ENCODE assay signal across 8 cellular contexts in the genomic region with DNA sequence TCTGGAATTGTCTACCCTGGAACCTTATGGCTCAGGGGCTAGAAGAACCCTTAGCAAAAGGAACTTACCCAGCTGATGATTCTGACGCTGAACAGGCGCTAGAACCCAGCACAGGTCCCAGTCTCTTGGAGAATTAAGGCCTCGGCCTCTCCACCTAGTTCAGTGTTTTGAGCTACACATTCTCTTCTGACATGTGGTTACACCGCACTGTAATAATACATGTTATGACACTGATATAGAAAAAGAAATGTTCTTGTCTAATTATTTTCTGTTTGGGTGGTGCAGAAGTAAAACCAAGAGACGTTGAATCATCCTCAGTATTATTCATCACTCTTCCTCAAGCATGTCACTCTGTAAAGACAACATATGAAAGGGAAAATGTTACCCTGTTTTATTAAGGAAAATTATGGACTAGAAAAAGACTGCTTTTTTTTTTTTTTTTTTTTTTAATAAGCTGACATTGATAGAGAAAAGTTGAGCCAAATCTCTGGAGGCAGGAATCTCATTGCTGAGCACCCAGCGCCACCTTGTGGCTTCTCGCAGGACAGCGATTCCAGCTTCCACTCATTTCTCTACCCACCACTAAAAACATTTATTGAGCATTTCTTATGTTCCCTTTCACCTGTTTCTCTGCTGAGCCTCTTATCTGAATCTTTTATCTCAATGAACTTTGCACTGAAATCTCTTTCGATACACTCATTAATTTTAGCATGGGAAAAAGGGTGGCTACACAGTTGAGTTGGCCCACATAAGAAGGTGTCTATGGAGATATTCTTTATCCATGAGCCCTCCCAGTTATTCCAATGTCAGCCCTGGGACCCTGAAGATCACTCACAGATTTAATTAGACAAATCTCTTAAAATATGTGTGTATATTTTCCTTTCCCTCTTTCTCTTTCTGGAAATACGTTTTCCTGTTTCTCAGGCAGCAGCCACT. TPM values are rescaled to one million over a fixed set of nuclear protein-coding genes. Genes with fewer than 3 reads are reported as not detected.
DNase-seq lines count a peak whose midpoint lies in the region; ATAC-seq and TF ChIP-seq lines count a peak whose summit lies in the region.

No MANE protein-coding gene starts in this region.

- H3K36me3 ChIP-seq in BE2C: no peaks in the 10 kb centered on the region

- no peak overlapping the region for H3K4me3 ChIP-seq in BE2C (ENCODE audit: low read depth, low read length)

- ATAC-seq in GM18861 (IDR thresholded peaks at IDR 0.05; ENCODE audit: unreplicated experiment) (peak; percentile 45), HG03175 (IDR thresholded peaks at IDR 0.05; ENCODE audit: unreplicated experiment) (peak; percentile 57), HG03521 (IDR thresholded peaks at IDR 0.05; ENCODE audit: unreplicated experiment) (no peak)

- H3K27me3 Mint-ChIP-seq in progenitor cell of endocrine pancreas: peaks cover 14% of the 10 kb centered on the region

- H3K27me3 ChIP-seq in BE2C: no peaks in the 10 kb centered on the region

- no peaks in the 10 kb centered on the region for H3K9me3 ChIP-seq in BE2C

- TF ChIP-seq CTCF in BE2C (IDR thresholded peaks at IDR 0.05; ENCODE audit: low read depth, low read length) (peak; percentile 76), progenitor cell of endocrine pancreas (IDR thresholded peaks at IDR 0.05; ENCODE audit: unreplicated experiment) (peak; percentile 89)

- H3K9me3 Mint-ChIP-seq in progenitor cell of endocrine pancreas (ENCODE audit: low read depth): no peaks in the 10 kb centered on the region

- H3K27ac Mint-ChIP-seq in progenitor cell of endocrine pancreas: no peak overlapping the region

- DNase-seq in BE2C: peak; percentile 58
- DNase-seq in NOMO-1 treated with DMSO at 0.1 percent for 48 hours (lab: John Stamatoyannopoulos, UW; ENCODE audit: unreplicated experiment): peak; percentile 50
- DNase-seq in activated T-cell treated with anti-CD3 and anti-CD28 coated beads, Interleukin-2, amount 50 U/mL, for 48 hours: peak; percentile 64 to 65
- DNase-seq in glomerular visceral epithelial cell (ENCODE audit: extremely low spot score): peak; percentile 58
- DNase-seq in progenitor cell of endocrine pancreas (ENCODE audit: low spot score, unreplicated experiment): peak; percentile 48

- H3K4me3 Mint-ChIP-seq in progenitor cell of endocrine pancreas (ENCODE audit: low read depth): no peak overlapping the region

- no peaks in the 10 kb centered on the region for H3K4me1 Mint-ChIP-seq in progenitor cell of endocrine pancreas (ENCODE audit: low read depth)

- 0 out of 2 replicates have a peak, but pooled peaks cover 4% of the 10 kb centered on the region for H3K4me1 ChIP-seq in BE2C

- no peaks in the 10 kb centered on the region for H3K36me3 Mint-ChIP-seq in progenitor cell of endocrine pancreas (ENCODE audit: insufficient read depth)

RNA-seq across cellular contexts. Expression of gene APLNR, which starts 12.6 kb away (rescaled TPM):
- 2.7 TPM for polyA plus RNA-seq in BE2C (2012; ENCODE audit: insufficient read depth, insufficient read length, low read depth)
- total RNA-seq in progenitor cell of endocrine pancreas: 0.12 TPM in 1 of 2 replicates, not detected in the other
